ENCODE assay signal across 15 cellular contexts in the genomic region with DNA sequence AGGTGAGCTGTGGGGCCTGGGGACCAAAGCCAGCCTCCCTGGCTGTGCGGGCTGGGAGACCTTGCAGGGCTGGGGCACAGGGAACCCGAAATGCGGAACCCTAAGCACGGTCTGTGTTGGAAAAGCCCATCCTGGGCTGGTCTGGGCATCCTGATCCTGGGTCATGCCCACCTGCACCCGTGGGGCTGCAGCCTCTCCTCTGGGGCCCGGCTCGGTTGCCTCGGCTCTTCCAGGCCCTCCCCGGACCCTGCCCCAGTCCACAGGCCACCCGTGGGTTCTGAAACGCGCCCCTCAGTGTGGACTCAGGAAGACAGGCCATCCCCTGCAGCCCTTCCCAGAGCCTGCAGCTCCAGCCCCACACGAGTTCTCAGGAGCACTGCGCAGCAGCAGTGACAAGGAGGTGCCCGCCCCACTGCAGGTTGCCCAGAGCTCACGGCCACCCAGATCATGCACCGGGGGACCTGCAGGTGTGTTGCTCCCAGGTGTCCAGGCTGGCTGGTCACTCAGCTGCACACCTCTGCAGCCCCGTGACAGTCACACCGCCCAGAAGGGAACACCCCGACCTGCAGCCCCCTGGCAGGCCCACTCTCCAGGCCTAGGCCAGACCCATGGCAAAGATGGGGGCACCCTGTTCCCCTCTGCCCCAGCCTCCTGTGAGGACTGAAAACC.
"Had no signal": no experiment of that assay in that cellular context is flagged by ENCODE, and none has a peak within 500 bp of the region (broad histone marks: within the 10 kb centered on the region; RNA-seq: fewer than 3 reads in every experiment).

No MANE protein-coding gene starts in this region.

- H2AFZ ChIP-seq: parathyroid adenoma had no signal

- DNase-seq: activated CD4-positive, alpha-beta T cell treated with anti-CD3 and anti-CD28 coated beads, Interleukin-2, amount 10 ng/mL, durations not matched to agents 24 days and 14 days; activated gamma-delta T cell; activated naive CD8-positive, alpha-beta T cell treated with anti-CD3 and anti-CD28 coated beads, Interleukin-2, amount 10 ng/mL, durations not matched to agents 7 days and 5 days; activated T-cell treated with anti-CD3 and anti-CD28 coated beads for 4 hours; anterior cingulate cortex; foreskin keratinocyte; left ventricle myocardium superior; retina; stimulated activated CD4-positive, alpha-beta T cell treated with anti-CD3 and anti-CD28 coated beads, Interleukin-1b, Interleukin-23, amount 100 ng/mL, for 48 hours; stimulated activated naive CD4-positive, alpha-beta T cell; T-cell had no signal

- H3K27me3 Mint-ChIP-seq: T-cell had no signal

- H3K27me3 ChIP-seq: upper lobe of left lung had no signal

- H3K4me1 ChIP-seq: foreskin keratinocyte, parathyroid adenoma had no signal

- H3K36me3 ChIP-seq: breast epithelium, upper lobe of left lung had no signal

- H3K27ac Mint-ChIP-seq: activated naive CD8-positive, alpha-beta T cell treated with anti-CD3 and anti-CD28 coated beads, Interleukin-2, amount 10 ng/mL, durations not matched to agents 7 days and 5 days; T-cell had no signal

- H3K9ac ChIP-seq: parathyroid adenoma had no signal

- H3K4me3 Mint-ChIP-seq: activated CD4-positive, alpha-beta T cell treated with anti-CD3 and anti-CD28 coated beads, Interleukin-2, amount 10 ng/mL, durations not matched to agents 24 days and 14 days; activated naive CD8-positive, alpha-beta T cell treated with anti-CD3 and anti-CD28 coated beads, Interleukin-2, amount 10 ng/mL, durations not matched to agents 7 days and 5 days; T-cell had no signal

- H3K9me3 Mint-ChIP-seq: activated CD4-positive, alpha-beta T cell treated with anti-CD3 and anti-CD28 coated beads, Interleukin-2, amount 10 ng/mL, durations not matched to agents 24 days and 14 days; activated naive CD8-positive, alpha-beta T cell treated with anti-CD3 and anti-CD28 coated beads, Interleukin-2, amount 10 ng/mL, durations not matched to agents 7 days and 5 days; T-cell had no signal

- ATAC-seq: left ventricle myocardium superior, T-cell had no signal

- H3K79me2 ChIP-seq: parathyroid adenoma had no signal

- H3K27ac ChIP-seq: breast epithelium, foreskin keratinocyte, parathyroid adenoma, suprapubic skin, upper lobe of left lung had no signal

- H3K9me3 ChIP-seq: breast epithelium, suprapubic skin, upper lobe of left lung had no signal

- H3K4me3 ChIP-seq: breast epithelium, suprapubic skin, upper lobe of left lung had no signal
